In genomic region chrY:11044234-11044883, GRCh38 we compare ENCODE assay signal across 14 cellular contexts.
DNase-seq lines count a peak whose midpoint lies in the region; ATAC-seq and TF ChIP-seq lines count a peak whose summit lies in the region.
"Had no signal": no experiment of that assay in that cellular context is flagged by ENCODE, and none has a peak within 500 bp of the region (broad histone marks: within the 10 kb centered on the region; RNA-seq: fewer than 3 reads in every experiment).

No MANE protein-coding gene starts in this region.

- 38% methylated on average over 7 of the region's 7 CpGs for WGBS in liver

- no peaks in the 10 kb centered on the region for H3K9me3 ChIP-seq in liver (ENCODE audit: control insufficient read depth in 4 of 4, low read length in 3 of 4)
- H3K9me3 ChIP-seq in CD4-positive, alpha-beta memory T cell (ENCODE audit: control insufficient read depth in 1 of 2, low read length in 2 of 2) = peaks cover 0 to 5% of the 10 kb centered on the region in 2 donors
- H3K9me3 ChIP-seq: Caco-2 had no signal

- CTCF ChIA-PET in CD4-positive, alpha-beta memory T cell (lab: Charles Lee; ENCODE audit: partially characterized antibody) = no interaction called here

- DNase-seq in inferior parietal cortex (ENCODE audit: extremely low spot score) (peak; percentile 5), superior temporal gyrus (ENCODE audit: extremely low spot score) (peak; percentile 9), SHP77 (lab: John Stamatoyannopoulos, UW) (no peak)
- DNase-seq in CD4-positive, alpha-beta memory T cell = no peak
- DNase-seq: C1 segment of cervical spinal cord; Caco-2; CD8-positive, alpha-beta T cell; DMS153; DND-41; GM23248; H7; HCEC 1CT had no signal

- no peaks in the 10 kb centered on the region for H3K4me1 Mint-ChIP-seq in CD4-positive, alpha-beta memory T cell

- H3K4me3 Mint-ChIP-seq in CD4-positive, alpha-beta memory T cell = no peak overlapping the region
- H3K4me3 Mint-ChIP-seq: CD8-positive, alpha-beta T cell had no signal

- no peaks in the 10 kb centered on the region for H3K27me3 ChIP-seq in liver (ENCODE audit: control insufficient read depth in 4 of 4, insufficient read depth in 4 of 4, low read length in 3 of 4)
- no peaks in the 10 kb centered on the region for H3K27me3 ChIP-seq in CD4-positive, alpha-beta memory T cell (ENCODE audit: insufficient read depth, low read length)

- peak; percentile 11 for TF ChIP-seq CTCF in liver (IDR thresholded peaks at IDR 0.05; ENCODE audit: low read depth, low read length, missing input control)

- peak in 1 of 2 donors; percentile 70 for TF ChIP-seq RAD21 in liver (IDR thresholded peaks at IDR 0.05)

- no peak overlapping the region for H3K27ac Mint-ChIP-seq in CD4-positive, alpha-beta memory T cell
- H3K27ac Mint-ChIP-seq: CD8-positive, alpha-beta T cell had no signal

- no peaks in the 10 kb centered on the region for H3K27me3 Mint-ChIP-seq in CD4-positive, alpha-beta memory T cell

- H3K36me3 Mint-ChIP-seq in CD4-positive, alpha-beta memory T cell = no peaks in the 10 kb centered on the region

- H3K9me3 Mint-ChIP-seq in CD4-positive, alpha-beta memory T cell = peaks cover 4 to 16% (median 8%) of the 10 kb centered on the region in 8 donors

- intact Hi-C loops in CD4-positive, alpha-beta memory T cell (cut with micrococcal nuclease) = no loop called here

- H3K36me3 ChIP-seq in liver (ENCODE audit: control insufficient read depth in 4 of 4, insufficient read depth in 3 of 4, low read depth in 1 of 4, low read length in 3 of 4) = no peaks in the 10 kb centered on the region
- no peaks in the 10 kb centered on the region for H3K36me3 ChIP-seq in CD4-positive, alpha-beta memory T cell (ENCODE audit: insufficient read depth, low read length)

- ATAC-seq in GM19467 (IDR thresholded peaks at IDR 0.05; ENCODE audit: unreplicated experiment) = no peak
- ATAC-seq: CD8-positive, alpha-beta T cell had no signal

- no peak overlapping the region for H3K27ac ChIP-seq in liver (ENCODE audit: low read depth in 1 of 2, low read length in 2 of 2)
- no peak overlapping the region for H3K27ac ChIP-seq in CD4-positive, alpha-beta memory T cell (ENCODE audit: low read depth, low read length)
- H3K27ac ChIP-seq: GM23248 had no signal

- H3K9ac ChIP-seq in liver (ENCODE audit: low read depth in 1 of 2, low read length in 2 of 2) = no peak overlapping the region
- H3K9ac ChIP-seq: GM23248 had no signal

- POLR2A ChIA-PET in CD4-positive, alpha-beta memory T cell (lab: Charles Lee; ENCODE audit: partially characterized antibody) = no interaction called here

- H3K4me3 ChIP-seq in liver (ENCODE audit: low read depth in 1 of 3, low read length in 3 of 3) = no peak overlapping the region
- H3K4me3 ChIP-seq in CD4-positive, alpha-beta memory T cell (ENCODE audit: low read length in 2 of 2) = no peak overlapping the region
- H3K4me3 ChIP-seq: GM23248 had no signal

- no peaks in the 10 kb centered on the region for H3K4me1 ChIP-seq in liver (ENCODE audit: control insufficient read depth in 4 of 4, insufficient read depth in 4 of 4, low read length in 3 of 4)
- H3K4me1 ChIP-seq in CD4-positive, alpha-beta memory T cell (ENCODE audit: insufficient read depth, low read length) = no peaks in the 10 kb centered on the region
- H3K4me1 ChIP-seq: Caco-2 had no signal

TF ChIP-seq in liver, 16 proteins besides CTCF, POLR2A, EP300 and RAD21:
- no peak for TF ChIP-seq ZBTB33 (IDR thresholded peaks at IDR 0.05)
- TF ChIP-seq REST (IDR thresholded peaks at IDR 0.05) = no peak
- no peak for TF ChIP-seq HNF4G (IDR thresholded peaks at IDR 0.05)
- no peak for TF ChIP-seq GABPA (IDR thresholded peaks at IDR 0.05 in 1 of 2, conservative IDR thresholded peaks at IDR 0.05 in 1 of 2)
TF ChIP-seq in liver: peak in this region for 0.

Comparison
In these comparisons a context has a peak if more than half of its experiments do, and no peak if none do; other contexts are left out.
1. DNase-seq: peak in inferior parietal cortex (single experiment) and superior temporal gyrus (single experiment); none in CD4-positive, alpha-beta memory T cell (0 of 5) and SHP77 (0 of 2).